ENCODE assay signal across 8 cellular contexts in genomic region chr2:239143858-239144712, GRCh38.
A peak's percentile ranks its signal among the peaks of the same experiment; 100 is the strongest.
DNase-seq lines count a peak whose midpoint lies in the region; ATAC-seq, FAIRE-seq and TF ChIP-seq lines count a peak whose summit lies in the region.

No MANE protein-coding gene starts in this region.

- H3K27me3 ChIP-seq in CD4-positive, alpha-beta memory T cell (ENCODE audit: insufficient read depth, low read length) = no peaks in the 10 kb centered on the region
- H3K27me3 ChIP-seq in GM23248 (replicated peaks; ENCODE audit: insufficient read depth) (no peaks in the 10 kb centered on the region), H1 (replicated peaks in 1 of 4; ENCODE audit: control insufficient read depth in 3 of 4, extremely low read depth in 1 of 4, insufficient read depth in 3 of 4, low read length in 3 of 4) (no peaks in the 10 kb centered on the region), aorta (ENCODE audit: control insufficient read depth in 1 of 2, insufficient read depth in 2 of 2, low read length in 1 of 2) (no peaks in the 10 kb centered on the region)

- H2AFZ ChIP-seq in GM23248 (no peak overlapping the region), H1 (ENCODE audit: low read length) (no peak overlapping the region)

- TF ChIP-seq EP300 in H1 (IDR thresholded peaks at IDR 0.05; ENCODE audit: borderline replicate concordance in 1 of 2, low read depth in 2 of 2, low read length in 2 of 2) = no peak

- H3K27ac ChIP-seq in CD4-positive, alpha-beta memory T cell (ENCODE audit: low read depth, low read length) = no peak overlapping the region
- no peak overlapping the region for H3K27ac ChIP-seq in GM23248
- H3K27ac ChIP-seq in H1 (ENCODE audit: low read depth, low read length) = no peak overlapping the region
- no peak overlapping the region for H3K27ac ChIP-seq in aorta (ENCODE audit: low read depth in 1 of 2, low read length in 2 of 2)

- no peak overlapping the region for H3K56ac ChIP-seq in H1 (replicated peaks; ENCODE audit: insufficient read length, low read depth, low read length)

- H3K79me2 ChIP-seq in GM23248 (ENCODE audit: insufficient read depth) (no peaks in the 10 kb centered on the region), H1 (ENCODE audit: control insufficient read depth in 1 of 2, insufficient read depth in 2 of 2, low read length in 2 of 2) (no peaks in the 10 kb centered on the region)

- peak in 4 of 5 donors; percentile 15 to 25 (median 18) for DNase-seq in CD4-positive, alpha-beta memory T cell
- peak; percentile 69 for DNase-seq in GM23248
- peak in 21 of 34 experiments; percentile 8 to 39 (median 21) for DNase-seq in T-cell
- DNase-seq in H1 (ENCODE audit: low read depth in 1 of 2, low spot score in 2 of 2) = peak in 1 of 2 experiments; percentile 72
- peak in 1 of 3 donors; percentile 37 for DNase-seq in mucosa of descending colon
- DNase-seq in aorta = no peak
- DNase-seq in OCI-M2 (lab: John Stamatoyannopoulos, UW; ENCODE audit: unreplicated experiment) = no peak

- H3K36me3 Mint-ChIP-seq in CD4-positive, alpha-beta memory T cell = peaks cover 41 to 60% of the 10 kb centered on the region in 2 donors
- H3K36me3 Mint-ChIP-seq in T-cell = peaks cover 59% of the 10 kb centered on the region

- no peak overlapping the region for H4K91ac ChIP-seq in H1 (replicated peaks; ENCODE audit: insufficient read length, low read length)

- 89% methylated on average over 29 of the region's 29 CpGs for WGBS in GM23248 (ENCODE audit: low coverage in 1 of 2, low lambda C conversion rate in 2 of 2, missing lambda C conversion rate in 2 of 2), 2 experiments
- 87% methylated on average over 29 of the region's 29 CpGs; no CpG with 5 or more reads in 1 of the 2 experiments for WGBS in H1 (ENCODE audit: extremely low coverage in 1 of 2, insufficient coverage in 1 of 2, insufficient read length in 1 of 2, insufficient replicate concordance in 2 of 2, low coverage in 1 of 2, low lambda C conversion rate in 2 of 2, missing lambda C conversion rate in 1 of 2), 2 experiments
- WGBS in aorta, 2 donors = 74 to 77% methylated on average over 29 of the region's 29 CpGs

- ATAC-seq in T-cell (replicated peaks in 1 of 4) (peak in 3 of 4 experiments; percentile 48 to 53 (median 52)), mucosa of descending colon (peak; percentile 59), aorta (ENCODE audit: low FRiP score) (peak; percentile 39), HG02571 (IDR thresholded peaks at IDR 0.05; ENCODE audit: unreplicated experiment) (no peak)

- peak; percentile 7 for FAIRE-seq in H1 (lab: Jason Lieb, UNC)

- no peaks in the 10 kb centered on the region for H3K4me1 ChIP-seq in CD4-positive, alpha-beta memory T cell (ENCODE audit: insufficient read depth, low read length)
- no peaks in the 10 kb centered on the region for H3K4me1 ChIP-seq in GM23248 (ENCODE audit: insufficient read depth)
- no peaks in the 10 kb centered on the region for H3K4me1 ChIP-seq in H1 (replicated peaks in 1 of 4; ENCODE audit: control insufficient read depth in 3 of 4, insufficient read depth in 4 of 4, low read length in 3 of 4)
- no peaks in the 10 kb centered on the region for H3K4me1 ChIP-seq in mucosa of descending colon (ENCODE audit: low read depth)
- H3K4me1 ChIP-seq in aorta (ENCODE audit: control insufficient read depth in 1 of 2, insufficient read depth in 2 of 2, low read length in 2 of 2) = no peaks in the 10 kb centered on the region

- H3K4me2 ChIP-seq in GM23248 (ENCODE audit: unreplicated experiment) (no peak overlapping the region), H1 (ENCODE audit: insufficient read depth in 1 of 2, low read depth in 2 of 2, low read length in 2 of 2) (no peak overlapping the region)

- intact Hi-C loops in CD4-positive, alpha-beta memory T cell (cut with micrococcal nuclease) = loop anchor here (1.0 to 2.0 kb wide), 2 partner anchors 123 to 253 kb away; no protein-coding TSS in a partner anchor
- intact Hi-C loops in mucosa of descending colon (cut with DNase I, micrococcal nuclease) = no loop called here
- intact Hi-C loops in aorta (cut with DNase I) = loop anchor here in 1 of 2 donors (10.0 kb wide), 2 partner anchors 151 to 261 kb away; partner anchors contain the start of gene HDAC4

- no peak overlapping the region for H3K14ac ChIP-seq in H1 (ENCODE audit: insufficient read length)

- H2AK5ac ChIP-seq in H1 (ENCODE audit: low read depth, low read length) = no peak overlapping the region

- TF ChIP-seq CTCF in H1 (IDR thresholded peaks at IDR 0.05; ENCODE audit: control extremely low read depth in 1 of 3, insufficient read depth in 1 of 3, low read depth in 1 of 3, low read length in 3 of 3) (peak in 2 of 3 experiments; percentile 59 to 90; a peak in 3 of 4 replicates), mucosa of descending colon (IDR thresholded peaks at IDR 0.05) (peak; percentile 24)

- no peak overlapping the region for H3K4me3 Mint-ChIP-seq in CD4-positive, alpha-beta memory T cell
- H3K4me3 Mint-ChIP-seq in T-cell = no peak overlapping the region

- H3K23ac ChIP-seq in H1 (ENCODE audit: insufficient read length) = no peak overlapping the region

- no peak overlapping the region for H2BK12ac ChIP-seq in H1 (ENCODE audit: low read depth, low read length)

- H3K18ac ChIP-seq in H1 (ENCODE audit: extremely low read depth, low read length) = no peak overlapping the region

- POLR2A ChIA-PET in CD4-positive, alpha-beta memory T cell (lab: Charles Lee; ENCODE audit: partially characterized antibody) = interaction anchor here (1.2 to 1.4 kb wide), 2 partner anchors 86 to 253 kb away, joined by 3 to 4 read pairs; no protein-coding TSS in a partner anchor
- POLR2A ChIA-PET in T-cell (lab: Charles Lee) = no interaction called here
- POLR2A ChIA-PET in H1 (lab: Charles Lee; ENCODE audit: partially characterized antibody) = interaction anchor here (1.5 kb wide), 1 partner anchor 257 kb away, joined by 3 read pairs; the partner anchor contains the start of gene HDAC4

- CTCF ChIA-PET in CD4-positive, alpha-beta memory T cell (lab: Charles Lee; ENCODE audit: partially characterized antibody) = interaction anchor here (0.9 to 3.6 kb wide), 10 partner anchors 12 to 848 kb away, joined by 3 to 27 read pairs (median 4); no protein-coding TSS in a partner anchor
- CTCF ChIA-PET in T-cell (lab: Charles Lee) = interaction anchor here in 1 of 2 donors (0.6 kb wide), 1 partner anchor 238 kb away, joined by 3 read pairs; no protein-coding TSS in a partner anchor
- CTCF ChIA-PET in H1 (lab: Charles Lee; ENCODE audit: partially characterized antibody) = interaction anchor here (0.6 to 4.4 kb wide), 56 partner anchors 9 to 858 kb away, joined by 3 to 39 read pairs (median 4); no protein-coding TSS in a partner anchor

- H3F3A ChIP-seq in GM23248 (ENCODE audit: insufficient read depth) = no peaks in the 10 kb centered on the region

- no peak overlapping the region for H4K5ac ChIP-seq in H1 (ENCODE audit: insufficient read length, low read depth, low read length)

- no peak overlapping the region for H3K4ac ChIP-seq in H1 (replicated peaks; ENCODE audit: insufficient read length, low read depth, low read length)

- no peaks in the 10 kb centered on the region for H3K9me3 ChIP-seq in CD4-positive, alpha-beta memory T cell (ENCODE audit: control insufficient read depth in 1 of 2, low read length in 2 of 2)
- H3K9me3 ChIP-seq in GM23248 (ENCODE audit: low read depth) = no peaks in the 10 kb centered on the region
- H3K9me3 ChIP-seq in H1 (ENCODE audit: insufficient read depth in 2 of 2, low read depth in 1 of 2, low read length in 1 of 2) = no peaks in the 10 kb centered on the region
- H3K9me3 ChIP-seq in mucosa of descending colon = no peaks in the 10 kb centered on the region
- H3K9me3 ChIP-seq in aorta (ENCODE audit: control insufficient read depth, low read length) = no peaks in the 10 kb centered on the region

- peak overlapping the region in 3 of 7 donors; percentile 22 to 65 (median 56) for H3K27ac Mint-ChIP-seq in CD4-positive, alpha-beta memory T cell
- peak overlapping the region in 1 of 2 donors; percentile 22 for H3K27ac Mint-ChIP-seq in T-cell

- TF ChIP-seq POLR2A in H1 (IDR thresholded peaks at IDR 0.05; ENCODE audit: control extremely low read depth in 1 of 2, low read depth in 2 of 2, low read length in 2 of 2) = no peak

- no peak overlapping the region for H3K9ac ChIP-seq in GM23248
- H3K9ac ChIP-seq in H1 (replicated peaks in 1 of 4; ENCODE audit: extremely low read depth in 1 of 4, low read depth in 3 of 4, low read length in 3 of 4) = no peak overlapping the region

- H3K9me2 ChIP-seq in GM23248 (ENCODE audit: insufficient read depth) = no peaks in the 10 kb centered on the region

- H3K27me3 Mint-ChIP-seq in CD4-positive, alpha-beta memory T cell = no peaks in the 10 kb centered on the region
- H3K27me3 Mint-ChIP-seq in T-cell = no peaks in the 10 kb centered on the region

- no peak overlapping the region for H3K4me3 ChIP-seq in CD4-positive, alpha-beta memory T cell (ENCODE audit: low read length in 2 of 2)
- H3K4me3 ChIP-seq in GM23248 = no peak overlapping the region
- H3K4me3 ChIP-seq in H1 (ENCODE audit: extremely low read depth in 1 of 4, insufficient read depth in 2 of 4, low read depth in 3 of 4, low read length in 4 of 4) = no peak overlapping the region
- no peak overlapping the region for H3K4me3 ChIP-seq in mucosa of descending colon
- H3K4me3 ChIP-seq in aorta (ENCODE audit: low read length in 2 of 2) = no peak overlapping the region

- H3K4me1 Mint-ChIP-seq in CD4-positive, alpha-beta memory T cell = peaks cover 2 to 14% (median 6%) of the 10 kb centered on the region in 4 donors
- peaks cover 0 to 4% (median 4%) of the 10 kb centered on the region in 3 donors for H3K4me1 Mint-ChIP-seq in T-cell

- H4K20me1 ChIP-seq in GM23248 (ENCODE audit: insufficient read depth) (no peaks in the 10 kb centered on the region), H1 (replicated peaks in 1 of 2; ENCODE audit: control insufficient read depth in 1 of 2, insufficient read depth in 2 of 2, low read length in 2 of 2) (peaks cover 0 to 8% of the 10 kb centered on the region in 2 experiments)

- TF ChIP-seq RAD21 in H1 (IDR thresholded peaks at IDR 0.05 in 1 of 2, conservative IDR thresholded peaks at IDR 0.05 in 1 of 2; ENCODE audit: low read depth in 2 of 2, low read length in 2 of 2) = peak; percentile 61 to 64

- H2BK20ac ChIP-seq in H1 (ENCODE audit: low read length) = no peak overlapping the region

- peaks cover 0 to 5% (median 0%) of the 10 kb centered on the region in 8 donors for H3K9me3 Mint-ChIP-seq in CD4-positive, alpha-beta memory T cell
- no peaks in the 10 kb centered on the region for H3K9me3 Mint-ChIP-seq in T-cell

- H4K8ac ChIP-seq in H1 (ENCODE audit: extremely low read depth, insufficient read depth, low read length) = no peak overlapping the region

- in situ Hi-C loops in GM23248 (cut with MboI) = no loop called here

- H3K79me1 ChIP-seq in H1 (ENCODE audit: low read depth, low read length) = no peaks in the 10 kb centered on the region

- H2BK15ac ChIP-seq in H1 (ENCODE audit: low read length) = no peak overlapping the region

- peaks cover 59% of the 10 kb centered on the region for H3K36me3 ChIP-seq in CD4-positive, alpha-beta memory T cell (ENCODE audit: insufficient read depth, low read length)
- no peaks in the 10 kb centered on the region for H3K36me3 ChIP-seq in GM23248 (ENCODE audit: low read depth)
- peaks cover 0 to 3% (median 1%) of the 10 kb centered on the region in 4 experiments; a peak in 3 of 8 replicates for H3K36me3 ChIP-seq in H1 (ENCODE audit: control insufficient read depth in 2 of 4, insufficient read depth in 4 of 4, low read length in 3 of 4)
- peaks cover 3% of the 10 kb centered on the region for H3K36me3 ChIP-seq in mucosa of descending colon (ENCODE audit: low read depth)
- H3K36me3 ChIP-seq in aorta (ENCODE audit: control insufficient read depth in 1 of 2, insufficient read depth in 2 of 2, low read length in 1 of 2) = no peaks in the 10 kb centered on the region

- H2BK5ac ChIP-seq in H1 (ENCODE audit: low read depth, low read length) = no peak overlapping the region

- no peak overlapping the region for H2BK120ac ChIP-seq in H1 (replicated peaks; ENCODE audit: low read depth, low read length)

- H3K23me2 ChIP-seq in H1 (ENCODE audit: low read depth, low read length) = no peaks in the 10 kb centered on the region

Comparison
In these comparisons a context has a peak if more than half of its experiments do, and no peak if none do; other contexts are left out.
1. DNase-seq: peak in CD4-positive, alpha-beta memory T cell (4 of 5), GM23248 (single experiment) and T-cell (21 of 34); none in aorta (0 of 2) and OCI-M2 (single experiment).
2. POLR2A ChIA-PET loops: an anchor here in CD4-positive, alpha-beta memory T cell (1.2 to 1.4 kb wide) and H1 (1.5 kb wide); none called in T-cell.